8 cellular contexts compared by ENCODE assay signal in the genomic region with DNA sequence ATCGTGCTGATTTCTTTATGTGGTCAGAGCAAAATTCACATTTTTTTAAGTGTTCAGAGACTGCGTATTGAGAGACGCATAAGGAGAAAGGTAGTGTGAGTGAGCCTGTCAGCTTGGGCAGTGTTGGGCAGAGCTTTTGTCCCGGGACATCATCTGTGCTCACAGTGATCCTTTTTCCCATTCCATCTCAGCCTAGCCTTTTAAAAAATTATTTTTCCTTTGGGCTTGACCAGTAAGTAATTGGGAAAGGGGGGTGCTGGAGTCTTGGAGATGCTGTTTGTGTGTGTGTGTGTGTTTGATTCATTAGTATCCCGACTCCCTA. TPM values are rescaled to one million over a fixed set of nuclear protein-coding genes. Genes with fewer than 3 reads are reported as not detected.
DNase-seq lines count a peak whose midpoint lies in the region; ATAC-seq and TF ChIP-seq lines count a peak whose summit lies in the region.

No MANE protein-coding gene starts in this region.

- H3K4ac ChIP-seq in mesendoderm (ENCODE audit: low read depth, low read length) = no peak overlapping the region

- peak overlapping the region in 6 of 10 donors; percentile 97 to 98 (median 98) for H3K27ac ChIP-seq in heart right ventricle
- H3K27ac ChIP-seq in body of pancreas = peak overlapping the region in 3 of 4 donors; percentile 83 to 92 (median 87)
- H3K27ac ChIP-seq in mesendoderm (ENCODE audit: low read depth, low read length) = no peak overlapping the region
- H3K27ac ChIP-seq in uterus = peak overlapping the region in 1 of 2 donors; percentile 95

- no peak overlapping the region for H2BK5ac ChIP-seq in mesendoderm (ENCODE audit: low read length)

- intact Hi-C loops in heart right ventricle (cut with DNase I) (loop anchor here in 3 of 10 donors (5.0 to 10.0 kb wide), 2 partner anchors 388 to 391 kb away; a partner anchor contains a TSS), cardiac septum (cut with DNase I) (loop anchor here (2.0 to 10.0 kb wide), 2 partner anchors 212 to 388 kb away; a partner anchor contains a TSS), body of pancreas (cut with DNase I) (no loop called here), uterus (cut with DNase I; ENCODE audit: low total_unique reads) (no loop called here)

- no peak overlapping the region for H4K8ac ChIP-seq in mesendoderm (ENCODE audit: low read depth, low read length)

- H3K4me2 ChIP-seq in mesendoderm (ENCODE audit: low read length) = peak overlapping the region; percentile 76

- TF ChIP-seq CTCF in heart right ventricle (IDR thresholded peaks at IDR 0.05) = no peak
- no peak for TF ChIP-seq CTCF in body of pancreas (IDR thresholded peaks at IDR 0.05)
- no peak for TF ChIP-seq CTCF in uterus (IDR thresholded peaks at IDR 0.05)

- H3K79me1 ChIP-seq in mesendoderm (ENCODE audit: low read length) = peaks cover 16% of the 10 kb centered on the region

- no peak overlapping the region for H2BK120ac ChIP-seq in mesendoderm (ENCODE audit: low read depth, low read length)

- ATAC-seq in heart right ventricle = no peak
- no peak for ATAC-seq in body of pancreas

- H3K18ac ChIP-seq in mesendoderm (ENCODE audit: low read length) = no peak overlapping the region

- 22 to 27% methylated on average over 5 of the region's 5 CpGs for WGBS in heart right ventricle, 2 donors
- WGBS in body of pancreas, 2 donors = 9 to 11% methylated on average over 5 of the region's 5 CpGs
- WGBS in mesendoderm (ENCODE audit: extremely low coverage, insufficient coverage, low lambda C conversion rate) = no CpG with 5 or more reads among the region's 5 CpGs

- H3K56ac ChIP-seq in mesendoderm (ENCODE audit: low read length) = peak overlapping the region; percentile 18

- DNase-seq in heart right ventricle (no peak), cardiac septum (ENCODE audit: low spot score) (no peak), body of pancreas (no peak), mesendoderm (no peak), uterus (no peak), DMS 273 treated with DMSO at 0.1 percent for 48 hours (lab: John Stamatoyannopoulos, UW) (no peak), NCI-H1694 (lab: John Stamatoyannopoulos, UW) (no peak)
- no peak for DNase-seq in activated CD4-positive, alpha-beta T cell treated with anti-CD3 and anti-CD28 coated beads for 4 hours

- H4K5ac ChIP-seq in mesendoderm (ENCODE audit: low read length) = no peak overlapping the region

- H3K27me3 ChIP-seq in heart right ventricle (no peaks in the 10 kb centered on the region), body of pancreas (no peaks in the 10 kb centered on the region), mesendoderm (ENCODE audit: insufficient read depth, low read length, poor library complexity) (no peaks in the 10 kb centered on the region), uterus (no peaks in the 10 kb centered on the region)

- no peak overlapping the region for H2AK5ac ChIP-seq in mesendoderm (ENCODE audit: low read length)

- H3K9ac ChIP-seq in mesendoderm (ENCODE audit: low read length) = peak overlapping the region; percentile 79

- H3K79me2 ChIP-seq in mesendoderm (ENCODE audit: control insufficient read depth, insufficient read depth, low read length) = peaks cover 46% of the 10 kb centered on the region

- TF ChIP-seq POLR2A in body of pancreas (IDR thresholded peaks at IDR 0.05) = no peak
- TF ChIP-seq POLR2A in uterus (IDR thresholded peaks at IDR 0.05) = no peak

- H3K9me3 ChIP-seq in heart right ventricle (no peaks in the 10 kb centered on the region), body of pancreas (no peaks in the 10 kb centered on the region), uterus (no peaks in the 10 kb centered on the region)

- H3K23ac ChIP-seq in mesendoderm (ENCODE audit: low read length) = no peak overlapping the region

- no peak overlapping the region for H2BK15ac ChIP-seq in mesendoderm (replicated peaks; ENCODE audit: low read depth)

- H3K4me3 ChIP-seq in heart right ventricle = peak overlapping the region in 9 of 10 donors; percentile 69 to 93 (median 89)
- no peak overlapping the region for H3K4me3 ChIP-seq in body of pancreas
- H3K4me3 ChIP-seq in mesendoderm (ENCODE audit: low read length) = peak overlapping the region; percentile 32
- H3K4me3 ChIP-seq in uterus = peak overlapping the region; percentile 69 to 75

- peaks cover 0 to 18% (median 0%) of the 10 kb centered on the region in 9 donors for H3K36me3 ChIP-seq in heart right ventricle
- no peaks in the 10 kb centered on the region for H3K36me3 ChIP-seq in body of pancreas (replicated peaks in 1 of 2; ENCODE audit: insufficient read depth in 1 of 2, low read depth in 2 of 2)
- no peaks in the 10 kb centered on the region for H3K36me3 ChIP-seq in mesendoderm (ENCODE audit: control insufficient read depth, insufficient read depth, low read length)
- H3K36me3 ChIP-seq in uterus = no peaks in the 10 kb centered on the region

- H3K4me1 ChIP-seq in heart right ventricle (peaks cover 0 to 68% (median 48%) of the 10 kb centered on the region in 9 donors), body of pancreas (peaks cover 31% of the 10 kb centered on the region), mesendoderm (ENCODE audit: control insufficient read depth, low read depth, low read length) (peaks cover 6% of the 10 kb centered on the region), uterus (peaks cover 6 to 10% of the 10 kb centered on the region in 2 donors)

RNA-seq across cellular contexts. Expression of a gene that starts 1.5 kb away (rescaled TPM):
- total RNA-seq in heart right ventricle (10 to 100 TPM in 8 of 10 donors, 1 to 10 TPM in 2; 8.3 to 16.0 (median 13.0) TPM), cardiac septum (17.0 TPM), body of pancreas (10 to 100 TPM; 10.1 to 11.9 TPM), uterus (10 to 100 TPM; 18.2 to 56.5 (median 40.4) TPM)
- polyA plus RNA-seq in heart right ventricle = 1 to 10 TPM; 4.9 to 9.6 TPM
- polyA plus RNA-seq in mesendoderm (2013, experiment 1 of 2) = 14.2 TPM
- 15.0 TPM for polyA plus RNA-seq in mesendoderm (2013, experiment 2 of 2)

Comparison
In these comparisons a context has a peak if more than half of its experiments do, and no peak if none do; other contexts are left out.
1. H3K4me3 ChIP-seq: peak in heart right ventricle (9 of 10), mesendoderm (single experiment) and uterus (2 of 2); none in body of pancreas (0 of 2).